2 cellular contexts compared by ENCODE assay signal in genomic region chr18:12722731-12723130, GRCh38.
TF ChIP-seq lines count a peak whose summit lies in the region.

No MANE protein-coding gene starts in this region.

TF ChIP-seq in HEK293T, 16 proteins besides CTCF, POLR2A, EP300 and RAD21:
- no peak for TF ChIP-seq CTBP1 (IDR thresholded peaks at IDR 0.05; ENCODE audit: borderline replicate concordance)
- no peak for TF ChIP-seq PKNOX1 (IDR thresholded peaks at IDR 0.05)
- no peak for TF ChIP-seq SUZ12 (IDR thresholded peaks at IDR 0.05)
- no peak for TF ChIP-seq L3MBTL2 (conservative IDR thresholded peaks at IDR 0.05)
- TF ChIP-seq ZNF384 (IDR thresholded peaks at IDR 0.05): no peak
- no peak for TF ChIP-seq NFRKB (IDR thresholded peaks at IDR 0.05)
- TF ChIP-seq SP1 (IDR thresholded peaks at IDR 0.05): no peak
- no peak for TF ChIP-seq TARDBP (IDR thresholded peaks at IDR 0.05)
- TF ChIP-seq ARNT (IDR thresholded peaks at IDR 0.05): no peak
- TF ChIP-seq FOXA1 (IDR thresholded peaks at IDR 0.05): no peak
- TF ChIP-seq HDGF (IDR thresholded peaks at IDR 0.05; ENCODE audit: borderline replicate concordance): no peak
- no peak for TF ChIP-seq BHLHE40 (IDR thresholded peaks at IDR 0.05; ENCODE audit: borderline replicate concordance)
- TF ChIP-seq FOXM1 (IDR thresholded peaks at IDR 0.05; ENCODE audit: borderline replicate concordance): no peak
- no peak for TF ChIP-seq LEF1 (IDR thresholded peaks at IDR 0.05; ENCODE audit: borderline replicate concordance)
- TF ChIP-seq ELF4 (IDR thresholded peaks at IDR 0.05): no peak
- no peak for TF ChIP-seq FOXK2 (IDR thresholded peaks at IDR 0.05)
TF ChIP-seq in HEK293T: peak in this region for 0.

TF ChIP-seq in SK-N-SH treated with all-trans-retinoic acid at 6 μM for 48 hours, 23 proteins besides CTCF, POLR2A, EP300 and RAD21:
- no peak for TF ChIP-seq ZNF70 (CRISPR knock-in tag; IDR thresholded peaks at IDR 0.05)
TF ChIP-seq in SK-N-SH treated with all-trans-retinoic acid at 6 μM for 48 hours: peak in this region for 0.
